23 cellular contexts compared by ENCODE assay signal in the genomic region with DNA sequence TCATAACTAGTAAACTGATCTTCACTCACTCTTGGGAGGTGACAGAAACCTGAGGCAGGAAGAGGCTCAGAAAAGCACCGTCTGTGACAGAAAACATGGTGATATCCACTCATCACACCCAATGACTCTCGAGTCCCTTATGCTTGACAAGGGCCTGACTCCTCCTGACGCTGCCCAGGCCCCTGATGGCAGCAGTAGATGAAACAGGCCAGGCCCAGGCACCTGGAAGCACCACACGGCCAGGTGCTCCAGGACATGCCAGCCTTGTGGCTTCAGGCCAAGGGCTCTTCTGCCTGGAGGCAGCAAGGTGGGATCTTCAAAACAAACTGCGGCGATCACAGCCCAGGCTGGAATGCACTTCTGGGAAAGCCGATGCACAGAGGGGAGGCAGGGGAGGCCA.
"Had no signal": no experiment of that assay in that cellular context is flagged by ENCODE, and none has a peak within 500 bp of the region (broad histone marks: within the 10 kb centered on the region; RNA-seq: fewer than 3 reads in every experiment).

No MANE protein-coding gene starts in this region.

- H3K27ac Mint-ChIP-seq: activated T-cell treated with anti-CD3 and anti-CD28 coated beads, Interleukin-2, amount 50 U/mL, for 24 hours; activated T-helper 17 cell treated with anti-CD3 and anti-CD28 coated beads, Interleukin-2, amount 50 U/mL, for 72 hours; dendritic cell treated with granulocyte-macrophage colony-stimulating factor and Interleukin-4, amounts not matched to agents 40 ng/mL and 50 ng/mL, for 4 days; nephron; stimulated activated naive CD8-positive, alpha-beta T cell treated with anti-CD3 and anti-CD28 coated beads, Interleukin-15, Interleukin-2, amounts not matched to agents 100 ng/mL and 50 ng/mL, for 24 hours had no signal

- H3K9me3 Mint-ChIP-seq: activated naive CD4-positive, alpha-beta T cell treated with anti-CD3 and anti-CD28 coated beads, Interleukin-2, amount 50 U/mL, for 72 hours; activated T-cell treated with anti-CD3 and anti-CD28 coated beads, Interleukin-2, amount 50 U/mL, for 24 hours; activated T-helper 17 cell treated with anti-CD3 and anti-CD28 coated beads, Interleukin-2, amount 50 U/mL, for 72 hours; dendritic cell treated with granulocyte-macrophage colony-stimulating factor and Interleukin-4, amounts not matched to agents 40 ng/mL and 50 ng/mL, for 4 days; nephron; stimulated activated naive CD8-positive, alpha-beta T cell treated with anti-CD3 and anti-CD28 coated beads, Interleukin-15, Interleukin-2, amounts not matched to agents 100 ng/mL and 50 ng/mL, for 24 hours had no signal

- ATAC-seq: activated naive CD4-positive, alpha-beta T cell treated with anti-CD3 and anti-CD28 coated beads, Interleukin-2, amount 50 U/mL, for 72 hours; activated T-helper 17 cell treated with anti-CD3 and anti-CD28 coated beads, Interleukin-2, amount 50 U/mL, for 72 hours; right cardiac atrium had no signal

- DNase-seq: activated CD4-positive, alpha-beta T cell treated with anti-CD3 and anti-CD28 coated beads for 1 hour; activated CD4-positive, alpha-beta T cell treated with anti-CD3 and anti-CD28 coated beads, Interleukin-2, amount 50 U/mL, for 4 hours; activated CD8-positive, alpha-beta memory T cell treated with anti-CD3 and anti-CD28 coated beads for 24 hours; activated CD8-positive, alpha-beta memory T cell treated with anti-CD3 and anti-CD28 coated beads, Interleukin-2, amount 50 U/mL, for 4 hours; activated T-cell treated with anti-CD3 and anti-CD28 coated beads, Interleukin-2, amount 50 U/mL, for 24 hours; aorta; brain microvascular endothelial cell; caudate nucleus; effector CD4-positive, alpha-beta T cell; erythroblast; kidney glomerular epithelial cell; midbrain; stimulated activated CD4-positive, alpha-beta T cell treated with anti-CD3 and anti-CD28 coated beads, Interleukin-12 subunit alpha, Interleukin-12 subunit beta, amount 100 ng/mL, for 4 hours; stimulated activated CD4-positive, alpha-beta T cell treated with anti-CD3 and anti-CD28 coated beads, Interleukin-4, amount 100 ng/mL, for 4 hours; substantia nigra; thyroid gland; WERI-Rb-1 had no signal

- H3K36me3 Mint-ChIP-seq: activated naive CD4-positive, alpha-beta T cell treated with anti-CD3 and anti-CD28 coated beads, Interleukin-2, amount 50 U/mL, for 72 hours had no signal

- H3K27me3 Mint-ChIP-seq: activated T-cell treated with anti-CD3 and anti-CD28 coated beads, Interleukin-2, amount 50 U/mL, for 24 hours; activated T-helper 17 cell treated with anti-CD3 and anti-CD28 coated beads, Interleukin-2, amount 50 U/mL, for 72 hours; dendritic cell treated with granulocyte-macrophage colony-stimulating factor and Interleukin-4, amounts not matched to agents 40 ng/mL and 50 ng/mL, for 4 days; stimulated activated naive CD8-positive, alpha-beta T cell treated with anti-CD3 and anti-CD28 coated beads, Interleukin-15, Interleukin-2, amounts not matched to agents 100 ng/mL and 50 ng/mL, for 24 hours had no signal

- H3K4me3 Mint-ChIP-seq: activated T-cell treated with anti-CD3 and anti-CD28 coated beads, Interleukin-2, amount 50 U/mL, for 24 hours; activated T-helper 17 cell treated with anti-CD3 and anti-CD28 coated beads, Interleukin-2, amount 50 U/mL, for 72 hours; dendritic cell treated with granulocyte-macrophage colony-stimulating factor and Interleukin-4, amounts not matched to agents 40 ng/mL and 50 ng/mL, for 4 days; nephron; stimulated activated naive CD8-positive, alpha-beta T cell treated with anti-CD3 and anti-CD28 coated beads, Interleukin-15, Interleukin-2, amounts not matched to agents 100 ng/mL and 50 ng/mL, for 24 hours had no signal
